32 cellular contexts compared by ENCODE assay signal in the genomic region with DNA sequence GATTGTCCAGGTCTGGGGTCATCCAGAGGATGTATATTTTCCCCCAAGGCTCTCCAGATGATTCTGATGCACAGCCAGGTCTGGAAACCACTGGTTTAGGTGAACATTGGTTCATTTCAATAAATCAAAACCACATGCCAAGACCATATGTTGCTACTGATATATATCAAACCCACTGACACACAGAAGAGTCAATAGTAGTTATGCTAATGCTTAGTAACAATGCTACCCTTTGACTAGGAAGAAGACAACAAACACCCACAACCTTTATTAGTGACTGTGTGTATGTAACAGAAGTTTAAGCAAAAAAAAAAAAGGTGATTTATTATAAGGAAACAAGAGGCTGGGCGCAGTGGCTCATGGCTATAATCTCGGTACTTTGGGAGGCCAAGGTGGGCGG.
"Had no signal": no experiment of that assay in that cellular context is flagged by ENCODE, and none has a peak within 500 bp of the region (broad histone marks: within the 10 kb centered on the region; RNA-seq: fewer than 3 reads in every experiment).

No MANE protein-coding gene starts in this region.

- H3K4me1 Mint-ChIP-seq: activated CD4-positive, alpha-beta T cell treated with anti-CD3 and anti-CD28 coated beads, Interleukin-2, amount 10 ng/mL, durations not matched to agents 7 days and 5 days; activated naive CD8-positive, alpha-beta T cell treated with anti-CD3 and anti-CD28 coated beads, Interleukin-2, amount 50 U/mL, for 24 hours; T-helper 17 cell; WTC11 had no signal

- H3K4me1 ChIP-seq: ascending aorta, body of pancreas, SJCRH30 had no signal

- H3K36me3 ChIP-seq: ascending aorta, SJCRH30 had no signal

- H3K27me3 ChIP-seq: ascending aorta, body of pancreas, SJCRH30 had no signal

- H3K27ac ChIP-seq: ascending aorta, body of pancreas, coronary artery, RWPE1, SJCRH30 had no signal

- FAIRE-seq: bronchial epithelial cell had no signal

- H3K4me3 Mint-ChIP-seq: activated CD4-positive, alpha-beta T cell treated with anti-CD3 and anti-CD28 coated beads, Interleukin-2, amount 10 ng/mL, durations not matched to agents 7 days and 5 days; activated CD8-positive, alpha-beta T cell treated with anti-CD3 and anti-CD28 coated beads for 36 hours; activated naive CD8-positive, alpha-beta T cell treated with anti-CD3 and anti-CD28 coated beads, Interleukin-2, amount 50 U/mL, for 24 hours; activated T-helper 1 cell treated with anti-CD3 and anti-CD28 coated beads, Interleukin-12 subunit alpha, Interleukin-12 subunit beta, Interleukin-2, Interleukin-4 antibody, amounts not matched to agents 30 ng/mL and 10 ng/mL and 1 ng/mL, durations not matched to agents 14 hours and 24 hours and 36 hours; T-helper 17 cell; WTC11 had no signal

- ATAC-seq: activated CD8-positive, alpha-beta T cell treated with anti-CD3 and anti-CD28 coated beads for 36 hours; activated naive CD8-positive, alpha-beta T cell treated with anti-CD3 and anti-CD28 coated beads, Interleukin-2, amount 50 U/mL, for 24 hours; body of pancreas; Panc1; T-helper 17 cell; WTC11 had no signal

- DNase-seq: activated CD4-positive, alpha-beta T cell treated with anti-CD3 and anti-CD28 coated beads, Interleukin-2, amount 10 ng/mL, durations not matched to agents 7 days and 5 days; activated CD4-positive, CD25-positive, alpha-beta regulatory T cell treated with anti-CD3 and anti-CD28 coated beads, Interleukin-2, amount 50 U/mL, for 72 hours; activated CD8-positive, alpha-beta memory T cell treated with anti-CD3 and anti-CD28 coated beads, Interleukin-2, amount 50 U/mL, for 4 hours; activated CD8-positive, alpha-beta T cell treated with anti-CD3 and anti-CD28 coated beads for 36 hours; activated effector memory CD4-positive, alpha-beta T cell treated with anti-CD3 and anti-CD28 coated beads, Interleukin-2, amount 50 U/mL, for 16 hours; activated naive CD4-positive, alpha-beta T cell treated with Interleukin-2 at 50 U/mL for 16 hours; activated naive CD8-positive, alpha-beta T cell treated with anti-CD3 and anti-CD28 coated beads, Interleukin-2, amount 50 U/mL, for 24 hours; amniotic stem cell; body of pancreas; central memory CD4-positive, alpha-beta T cell; Kasumi-1; KBM-7; NCI-H146; NCI-H2029 treated with DMSO at 0.1 percent for 48 hours; NCI-H2227 treated with DMSO at 0.1 percent for 48 hours; NCI-H446 treated with DMSO at 0.1 percent for 48 hours; NCI-H524 treated with DMSO at 0.1 percent for 48 hours; NCI-H774; NK-92 treated with Interleukin-12 subunit alpha and Interleukin-12 subunit beta, amount 100 ng/mL, for 24 hours; OCI-M1; Right ventricle myocardium superior; SJCRH30; T-helper 17 cell; T-helper 9 cell had no signal

- H3K9me3 ChIP-seq: ascending aorta, body of pancreas, SJCRH30 had no signal

- H3K27ac Mint-ChIP-seq: activated CD4-positive, alpha-beta T cell treated with anti-CD3 and anti-CD28 coated beads, Interleukin-2, amount 10 ng/mL, durations not matched to agents 7 days and 5 days; activated CD8-positive, alpha-beta T cell treated with anti-CD3 and anti-CD28 coated beads for 36 hours; activated naive CD4-positive, alpha-beta T cell treated with anti-CD3 and anti-CD28 coated beads, Interleukin-2, amount 50 U/mL, for 72 hours; activated naive CD8-positive, alpha-beta T cell treated with anti-CD3 and anti-CD28 coated beads, Interleukin-2, amount 50 U/mL, for 24 hours; activated T-helper 1 cell treated with anti-CD3 and anti-CD28 coated beads, Interleukin-12 subunit alpha, Interleukin-12 subunit beta, Interleukin-2, Interleukin-4 antibody, amounts not matched to agents 30 ng/mL and 10 ng/mL and 1 ng/mL, durations not matched to agents 14 hours and 24 hours and 36 hours; T-helper 17 cell; WTC11 had no signal

- H3K9me3 Mint-ChIP-seq: activated CD8-positive, alpha-beta T cell treated with anti-CD3 and anti-CD28 coated beads for 36 hours; activated naive CD8-positive, alpha-beta T cell treated with anti-CD3 and anti-CD28 coated beads, Interleukin-2, amount 50 U/mL, for 24 hours had no signal

- H3K27me3 Mint-ChIP-seq: activated naive CD8-positive, alpha-beta T cell treated with anti-CD3 and anti-CD28 coated beads, Interleukin-2, amount 50 U/mL, for 24 hours had no signal

- H3K36me3 Mint-ChIP-seq: activated naive CD4-positive, alpha-beta T cell treated with anti-CD3 and anti-CD28 coated beads, Interleukin-2, amount 50 U/mL, for 72 hours; WTC11 had no signal

- H3K4me3 ChIP-seq: ascending aorta, body of pancreas, coronary artery, SJCRH30 had no signal
